In the genomic region with DNA sequence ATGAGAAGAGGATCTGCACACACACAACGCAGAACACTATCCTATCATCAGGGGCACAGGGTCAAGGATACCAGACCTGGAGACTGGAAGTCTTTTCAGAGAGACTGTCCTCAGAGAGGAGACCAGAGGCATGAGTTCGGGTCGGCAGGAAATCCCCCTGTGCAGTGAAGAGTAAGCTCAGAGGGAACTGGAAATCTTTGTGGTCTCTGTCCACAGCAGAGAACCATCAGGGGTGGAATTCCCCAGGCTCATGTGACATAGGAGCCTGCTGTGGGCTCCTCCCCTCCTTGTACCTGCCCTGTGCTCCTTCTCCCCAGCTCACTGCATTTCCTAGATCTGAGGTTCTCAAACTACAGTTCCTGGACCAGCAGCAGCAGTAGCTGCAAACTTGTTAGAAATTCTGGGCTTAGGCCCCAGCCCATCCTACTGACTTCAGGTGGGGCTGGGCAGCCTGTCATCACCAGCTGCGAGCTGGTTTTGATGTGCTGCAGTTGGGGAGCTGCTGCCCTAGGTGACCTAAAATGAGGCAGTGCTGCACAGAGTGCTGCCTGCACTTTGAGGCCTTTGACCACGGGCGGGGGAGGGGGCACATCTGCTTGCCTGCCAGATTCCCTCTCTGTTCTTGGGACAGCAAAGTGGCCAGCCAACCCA, we compare ENCODE assay signal across 9 cellular contexts. TPM values are rescaled to one million over a fixed set of nuclear protein-coding genes. Genes with fewer than 3 reads are reported as not detected.
A peak's percentile ranks its signal among the peaks of the same experiment; 100 is the strongest.
DNase-seq lines count a peak whose midpoint lies in the region; ATAC-seq and TF ChIP-seq lines count a peak whose summit lies in the region.
"Had no signal": no experiment of that assay in that cellular context is flagged by ENCODE, and none has a peak within 500 bp of the region (broad histone marks: within the 10 kb centered on the region; RNA-seq: fewer than 3 reads in every experiment).

No MANE protein-coding gene starts in this region.

- H3K27ac ChIP-seq in DND-41 (ENCODE audit: low read length) (no peak overlapping the region), ascending aorta (no peak overlapping the region)

- H3K4me1 Mint-ChIP-seq in activated CD4-positive, alpha-beta memory T cell treated with anti-CD3 and anti-CD28 coated beads, Interleukin-2, amount 10 ng/mL, durations not matched to agents 7 days and 5 days, result peaks cover 52% of the 10 kb centered on the region

- H3K9me3 ChIP-seq in DND-41 (ENCODE audit: insufficient read depth, low read length, severe bottlenecking), result no peaks in the 10 kb centered on the region
- no peaks in the 10 kb centered on the region for H3K9me3 ChIP-seq in ascending aorta
- H3K9me3 ChIP-seq: mucosa of descending colon had no signal

- peaks cover 14% of the 10 kb centered on the region for H3K36me3 ChIP-seq in DND-41 (ENCODE audit: insufficient read depth, low read length)
- peaks cover 0 to 4% of the 10 kb centered on the region in 2 donors for H3K36me3 ChIP-seq in ascending aorta

- H3K4me1 ChIP-seq in DND-41 (ENCODE audit: insufficient read depth, low read length), result peaks cover 32% of the 10 kb centered on the region
- H3K4me1 ChIP-seq in ascending aorta, result peaks cover 4 to 26% of the 10 kb centered on the region in 2 donors

- no peak overlapping the region for H2AFZ ChIP-seq in DND-41 (ENCODE audit: low read depth, low read length)

- peak overlapping the region; percentile 83 for H3K4me2 ChIP-seq in DND-41 (ENCODE audit: insufficient read depth, low read length)

- ATAC-seq in DND-41 (ENCODE audit: insufficient read depth, low read depth) (no peak), GM19463 (IDR thresholded peaks at IDR 0.05; ENCODE audit: unreplicated experiment) (peak; percentile 67), HG03521 (IDR thresholded peaks at IDR 0.05; ENCODE audit: unreplicated experiment) (peak; percentile 29), left lobe of liver (peak; percentile 61)
- ATAC-seq: mucosa of descending colon had no signal

- DNase-seq in DND-41 (peak; percentile 59), left lobe of liver (ENCODE audit: low spot score) (peak; percentile 78), iPS-NIHi7 (ENCODE audit: extremely low spot score) (no peak), COLO829 (ENCODE audit: low spot score) (no peak), ascending aorta (ENCODE audit: low spot score in 2 of 2) (no peak)
- DNase-seq in activated CD4-positive, alpha-beta memory T cell treated with anti-CD3 and anti-CD28 coated beads, Interleukin-2, amount 10 ng/mL, durations not matched to agents 7 days and 5 days, result peak; percentile 54

- peaks cover 19% of the 10 kb centered on the region for H3K36me3 Mint-ChIP-seq in activated CD4-positive, alpha-beta memory T cell treated with anti-CD3 and anti-CD28 coated beads, Interleukin-2, amount 10 ng/mL, durations not matched to agents 7 days and 5 days (ENCODE audit: low read depth)

- no peak for TF ChIP-seq CTCF in DND-41 (IDR thresholded peaks at IDR 0.05; ENCODE audit: borderline replicate concordance, extremely low read depth, low read length, poor library complexity, severe bottlenecking)
- no peak for TF ChIP-seq CTCF in ascending aorta (IDR thresholded peaks at IDR 0.05)

- H3K79me2 ChIP-seq in DND-41 (ENCODE audit: insufficient read depth, low read length), result peaks cover 66% of the 10 kb centered on the region

- POLR2A ChIA-PET in activated CD4-positive, alpha-beta memory T cell treated with anti-CD3 and anti-CD28 coated beads, Interleukin-2, amount 10 ng/mL, durations not matched to agents 7 days and 5 days (lab: Charles Lee), result interaction anchor here (0.9 to 3.2 kb wide), 13 partner anchors 10 to 228 kb away, joined by 3 to 27 read pairs (median 6); partner anchors contain the start of genes DDX56, H2AZ2, OGDH and PPIA

- CTCF ChIA-PET in activated CD4-positive, alpha-beta memory T cell treated with anti-CD3 and anti-CD28 coated beads, Interleukin-2, amount 10 ng/mL, durations not matched to agents 7 days and 5 days (lab: Charles Lee), result interaction anchor here (0.8 to 2.6 kb wide), 3 partner anchors 47 to 80 kb away, joined by 4 to 8 read pairs (median 6); no protein-coding TSS in a partner anchor

- H3K9ac ChIP-seq in DND-41 (ENCODE audit: low read depth, low read length), result 0 out of 2 replicates have a peak overlapping the region, but pooled peaks have one; percentile 79

- H3K4me3 ChIP-seq in DND-41 (ENCODE audit: low read depth in 1 of 2, low read length in 2 of 2) (peak overlapping the region in 1 of 2 experiments; percentile 92; a peak in 1 of 4 replicates), ascending aorta (no peak overlapping the region)
- H3K4me3 ChIP-seq: mucosa of descending colon had no signal

- H3K27me3 ChIP-seq in DND-41 (ENCODE audit: insufficient read depth, low read length, poor library complexity) (no peaks in the 10 kb centered on the region), ascending aorta (no peaks in the 10 kb centered on the region)

- no peaks in the 10 kb centered on the region for H3K27me3 Mint-ChIP-seq in activated CD4-positive, alpha-beta memory T cell treated with anti-CD3 and anti-CD28 coated beads, Interleukin-2, amount 10 ng/mL, durations not matched to agents 7 days and 5 days

- intact Hi-C loops in ascending aorta (cut with DNase I), result no loop called here

- H3K27ac Mint-ChIP-seq in activated CD4-positive, alpha-beta memory T cell treated with anti-CD3 and anti-CD28 coated beads, Interleukin-2, amount 10 ng/mL, durations not matched to agents 7 days and 5 days, result peak overlapping the region; percentile 66

- H4K20me1 ChIP-seq in DND-41 (ENCODE audit: insufficient read depth, low read length), result peaks cover 26% of the 10 kb centered on the region

- H3K4me3 Mint-ChIP-seq in activated CD4-positive, alpha-beta memory T cell treated with anti-CD3 and anti-CD28 coated beads, Interleukin-2, amount 10 ng/mL, durations not matched to agents 7 days and 5 days, result peak overlapping the region; percentile 84

- no peaks in the 10 kb centered on the region for H3K9me3 Mint-ChIP-seq in activated CD4-positive, alpha-beta memory T cell treated with anti-CD3 and anti-CD28 coated beads, Interleukin-2, amount 10 ng/mL, durations not matched to agents 7 days and 5 days

RNA-seq across cellular contexts. Expression of gene ZMIZ2, which starts 2.4 kb away (rescaled TPM):
- 10 to 100 TPM; 85.2 to 91.4 TPM for total RNA-seq in activated CD4-positive, alpha-beta memory T cell treated with anti-CD3 and anti-CD28 coated beads, Interleukin-2, amount 10 ng/mL, durations not matched to agents 7 days and 5 days
- 37.5 TPM for total RNA-seq in left lobe of liver
- total RNA-seq in ascending aorta, result 75.5 TPM

RNA-seq across cellular contexts. Expression of gene PPIA, which starts 45.4 kb away (rescaled TPM):
- total RNA-seq in activated CD4-positive, alpha-beta memory T cell treated with anti-CD3 and anti-CD28 coated beads, Interleukin-2, amount 10 ng/mL, durations not matched to agents 7 days and 5 days, result 1,000 to 10,000 TPM; 2,032 to 2,102 TPM
- 532 TPM for total RNA-seq in left lobe of liver
- total RNA-seq in ascending aorta, result 945 TPM

Comparison
In these comparisons a context has a peak if more than half of its experiments do, and no peak if none do; other contexts are left out.
1. DNase-seq: peak in DND-41 (single experiment), activated CD4-positive, alpha-beta memory T cell treated with anti-CD3 and anti-CD28 coated beads, Interleukin-2, amount 10 ng/mL, durations not matched to agents 7 days and 5 days (single experiment) and left lobe of liver (single experiment); none in iPS-NIHi7 (single experiment), COLO829 (single experiment) and ascending aorta (0 of 2).